7 cellular contexts compared by ENCODE assay signal in genomic region chrX:118495958-118496762, GRCh38. TPM values are rescaled to one million over a fixed set of nuclear protein-coding genes. Genes with fewer than 3 reads are reported as not detected.
DNase-seq lines count a peak whose midpoint lies in the region; ATAC-seq and TF ChIP-seq lines count a peak whose summit lies in the region.

No MANE protein-coding gene starts in this region.

- intact Hi-C loops in stomach (cut with DNase I; ENCODE audit: low total_unique reads), result no loop called here

- H3K9me3 ChIP-seq in stomach, result no peaks in the 10 kb centered on the region

- no peaks in the 10 kb centered on the region for H3K36me3 Mint-ChIP-seq in nephron progenitor cell (ENCODE audit: low read depth)

- H3K36me3 ChIP-seq in stomach, result no peaks in the 10 kb centered on the region

- H3K27ac Mint-ChIP-seq in nephron progenitor cell, result no peak overlapping the region

- peak; percentile 6 to 62 for DNase-seq in NCI-H526 (lab: John Stamatoyannopoulos, UW)
- DNase-seq in activated CD8-positive, alpha-beta memory T cell treated with anti-CD3 and anti-CD28 coated beads for 1 hour (ENCODE audit: extremely low read depth in 1 of 2, low read depth in 1 of 2), result peak; percentile 45 to 58
- DNase-seq in erythroblast (lab: John Stamatoyannopoulos, UW), result peak; percentile 55 to 58
- no peak for DNase-seq in nephron progenitor cell
- peak; percentile 63 for DNase-seq in stomach

- peak overlapping the region; percentile 90 for H3K4me3 Mint-ChIP-seq in nephron progenitor cell

- 0 to 42% (median 7%) methylated on average over 5 to 77 of the region's 81 CpGs for WGBS in stomach, 5 donors

- H3K27me3 ChIP-seq in stomach, result no peaks in the 10 kb centered on the region

- peaks cover 32% of the 10 kb centered on the region for H3K9me3 Mint-ChIP-seq in nephron progenitor cell

- TF ChIP-seq CTCF in nephron progenitor cell (IDR thresholded peaks at IDR 0.05), result no peak
- TF ChIP-seq CTCF in stomach (IDR thresholded peaks at IDR 0.05), result no peak

- H3K27ac ChIP-seq in stomach, result peak overlapping the region; percentile 67 to 91 (median 84)

- peaks cover 32% of the 10 kb centered on the region for H3K4me1 Mint-ChIP-seq in nephron progenitor cell

- H3K4me1 ChIP-seq in stomach, result peaks cover 0 to 24% (median 13%) of the 10 kb centered on the region in 4 donors

- TF ChIP-seq POLR2A in erythroblast (IDR thresholded peaks at IDR 0.05; ENCODE audit: low read length), result no peak
- no peak for TF ChIP-seq POLR2A in stomach (IDR thresholded peaks at IDR 0.05)

- TF ChIP-seq EP300 in stomach (IDR thresholded peaks at IDR 0.05), result no peak

- no peaks in the 10 kb centered on the region for H3K27me3 Mint-ChIP-seq in nephron progenitor cell (ENCODE audit: low read depth, poor library complexity)

- ATAC-seq in GM18858 (IDR thresholded peaks at IDR 0.05; ENCODE audit: unreplicated experiment), result peak; percentile 48
- ATAC-seq in HG02885 (IDR thresholded peaks at IDR 0.05; ENCODE audit: poor library complexity, unreplicated experiment), result peak; percentile 59

- peak overlapping the region; percentile 55 to 84 (median 70) for H3K4me3 ChIP-seq in stomach

RNA-seq across cellular contexts. Expression of gene DOCK11, which starts 0.5 kb away (rescaled TPM):
- total RNA-seq in stomach, result 10 to 100 TPM in 3 of 5 donors, 1 to 10 TPM in 2; 3.5 to 34.0 (median 17.0) TPM
- polyA plus RNA-seq in stomach, result 1 to 10 TPM; 4.7 to 6.8 (median 5.7) TPM
